In genomic region chr17:64617125-64617780, GRCh38 we compare ENCODE assay signal across 24 cellular contexts.
"Had no signal": no experiment of that assay in that cellular context is flagged by ENCODE, and none has a peak within 500 bp of the region (broad histone marks: within the 10 kb centered on the region; RNA-seq: fewer than 3 reads in every experiment).

No MANE protein-coding gene starts in this region.

- DNase-seq: activated B cell treated with CpG ODN at 0.5 μM for 24 hours; activated CD4-positive, alpha-beta T cell treated with anti-CD3 and anti-CD28 coated beads, Interleukin-2, amount 10 ng/mL, durations not matched to agents 24 days and 14 days; activated CD8-positive, alpha-beta T cell treated with anti-CD3 and anti-CD28 coated beads for 36 hours; activated naive CD4-positive, alpha-beta T cell treated with Interleukin-2 at 50 U/mL for 16 hours; activated naive CD8-positive, alpha-beta T cell treated with anti-CD3 and anti-CD28 coated beads, Interleukin-2, amount 50 U/mL, for 24 hours; activated T-cell treated with anti-CD3 and anti-CD28 coated beads, Interleukin-2, amount 50 U/mL, for 24 hours; cerebellar nuclear complex; effector CD8-positive, alpha-beta T cell; esophagus squamous epithelium; left cardiac atrium; lower lobe of right lung; nucleus accumbens; posterior cingulate gyrus; sigmoid colon; spleen; stimulated activated CD4-positive, alpha-beta T cell treated with anti-CD3 and anti-CD28 coated beads, Interleukin-4, amount 100 ng/mL, for 4 hours; upper lobe of left lung had no signal

- H3K9me3 ChIP-seq: ascending aorta, esophagus squamous epithelium, lower lobe of right lung, sigmoid colon, spleen, thoracic aorta, upper lobe of left lung had no signal

- H3K27me3 Mint-ChIP-seq: activated B cell treated with CpG ODN at 0.5 μM for 24 hours; activated CD4-positive, alpha-beta T cell treated with anti-CD3 and anti-CD28 coated beads, Interleukin-2, amount 10 ng/mL, durations not matched to agents 24 days and 14 days; activated CD8-positive, alpha-beta T cell treated with anti-CD3 and anti-CD28 coated beads for 36 hours; activated naive CD8-positive, alpha-beta T cell treated with anti-CD3 and anti-CD28 coated beads, Interleukin-2, amount 50 U/mL, for 24 hours; activated T-cell treated with anti-CD3 and anti-CD28 coated beads, Interleukin-2, amount 50 U/mL, for 24 hours; dendritic cell treated with granulocyte-macrophage colony-stimulating factor and Interleukin-4, amounts not matched to agents 40 ng/mL and 50 ng/mL, for 4 days; stimulated activated memory B cell treated with anti-CD40 and anti-IgM and Interleukin-4, amounts not matched to agents 10 μg/mL and 1 μg/mL and 100 μg/mL, for 72 hours had no signal

- H3K27me3 ChIP-seq: ascending aorta, esophagus squamous epithelium, sigmoid colon, spleen, upper lobe of left lung had no signal

- H3K36me3 ChIP-seq: ascending aorta, esophagus squamous epithelium, lower lobe of right lung, sigmoid colon, spleen, thoracic aorta, upper lobe of left lung had no signal

- H3K9me3 Mint-ChIP-seq: activated B cell treated with CpG ODN at 0.5 μM for 24 hours; activated CD4-positive, alpha-beta T cell treated with anti-CD3 and anti-CD28 coated beads, Interleukin-2, amount 10 ng/mL, durations not matched to agents 24 days and 14 days; activated CD8-positive, alpha-beta T cell treated with anti-CD3 and anti-CD28 coated beads for 36 hours; activated naive CD8-positive, alpha-beta T cell treated with anti-CD3 and anti-CD28 coated beads, Interleukin-2, amount 50 U/mL, for 24 hours; activated T-cell treated with anti-CD3 and anti-CD28 coated beads, Interleukin-2, amount 50 U/mL, for 24 hours; activated T-helper 2 cell treated with anti-CD3 and anti-CD28 coated beads, Interferon-gamma antibody, Interleukin-2, Interleukin-4, amounts not matched to agents 10 μg/mL and 5 μg/mL and 100 μg/mL, durations not matched to agents 14 hours and 24 hours and 36 hours; dendritic cell treated with granulocyte-macrophage colony-stimulating factor and Interleukin-4, amounts not matched to agents 40 ng/mL and 50 ng/mL, for 4 days; nephron; stimulated activated memory B cell treated with anti-CD40 and anti-IgM and Interleukin-4, amounts not matched to agents 10 μg/mL and 1 μg/mL and 100 μg/mL, for 72 hours; T-helper 2 cell treated with Interferon-gamma antibody and Interleukin-4, amounts not matched to agents 5 μg/mL and 100 μg/mL, for 36 hours had no signal

- H3K4me3 ChIP-seq: ascending aorta, esophagus squamous epithelium, lower lobe of right lung, sigmoid colon, spleen, thoracic aorta, upper lobe of left lung had no signal

- H3K27ac ChIP-seq: ascending aorta, esophagus squamous epithelium, lower lobe of right lung, sigmoid colon, spleen, thoracic aorta, upper lobe of left lung had no signal

- H3K27ac Mint-ChIP-seq: activated B cell treated with CpG ODN at 0.5 μM for 24 hours; activated CD4-positive, alpha-beta T cell treated with anti-CD3 and anti-CD28 coated beads, Interleukin-2, amount 10 ng/mL, durations not matched to agents 24 days and 14 days; activated CD8-positive, alpha-beta T cell treated with anti-CD3 and anti-CD28 coated beads for 36 hours; activated naive CD8-positive, alpha-beta T cell treated with anti-CD3 and anti-CD28 coated beads, Interleukin-2, amount 50 U/mL, for 24 hours; activated T-cell treated with anti-CD3 and anti-CD28 coated beads, Interleukin-2, amount 50 U/mL, for 24 hours; activated T-helper 2 cell treated with anti-CD3 and anti-CD28 coated beads, Interferon-gamma antibody, Interleukin-2, Interleukin-4, amounts not matched to agents 10 μg/mL and 5 μg/mL and 100 μg/mL, durations not matched to agents 14 hours and 24 hours and 36 hours; dendritic cell treated with granulocyte-macrophage colony-stimulating factor and Interleukin-4, amounts not matched to agents 40 ng/mL and 50 ng/mL, for 4 days; nephron; stimulated activated memory B cell treated with anti-CD40 and anti-IgM and Interleukin-4, amounts not matched to agents 10 μg/mL and 1 μg/mL and 100 μg/mL, for 72 hours; T-helper 2 cell treated with Interferon-gamma antibody and Interleukin-4, amounts not matched to agents 5 μg/mL and 100 μg/mL, for 36 hours had no signal

- H3K4me3 Mint-ChIP-seq: activated B cell treated with CpG ODN at 0.5 μM for 24 hours; activated CD4-positive, alpha-beta T cell treated with anti-CD3 and anti-CD28 coated beads, Interleukin-2, amount 10 ng/mL, durations not matched to agents 24 days and 14 days; activated CD8-positive, alpha-beta T cell treated with anti-CD3 and anti-CD28 coated beads for 36 hours; activated naive CD8-positive, alpha-beta T cell treated with anti-CD3 and anti-CD28 coated beads, Interleukin-2, amount 50 U/mL, for 24 hours; activated T-cell treated with anti-CD3 and anti-CD28 coated beads, Interleukin-2, amount 50 U/mL, for 24 hours; dendritic cell treated with granulocyte-macrophage colony-stimulating factor and Interleukin-4, amounts not matched to agents 40 ng/mL and 50 ng/mL, for 4 days; nephron; stimulated activated memory B cell treated with anti-CD40 and anti-IgM and Interleukin-4, amounts not matched to agents 10 μg/mL and 1 μg/mL and 100 μg/mL, for 72 hours; T-helper 2 cell treated with Interferon-gamma antibody and Interleukin-4, amounts not matched to agents 5 μg/mL and 100 μg/mL, for 36 hours had no signal

- H3K36me3 Mint-ChIP-seq: stimulated activated memory B cell treated with anti-CD40 and anti-IgM and Interleukin-4, amounts not matched to agents 10 μg/mL and 1 μg/mL and 100 μg/mL, for 72 hours had no signal
